ENCODE assay signal across 15 cellular contexts in genomic region chr3:123300572-123300971, GRCh38.
A peak's percentile ranks its signal among the peaks of the same experiment; 100 is the strongest.
DNase-seq lines count a peak whose midpoint lies in the region; ATAC-seq and TF ChIP-seq lines count a peak whose summit lies in the region.
"Had no signal": no experiment of that assay in that cellular context is flagged by ENCODE, and none has a peak within 500 bp of the region (broad histone marks: within the 10 kb centered on the region; RNA-seq: fewer than 3 reads in every experiment).

No MANE protein-coding gene starts in this region.

- H3K9me3 Mint-ChIP-seq in endodermal cell, result no peaks in the 10 kb centered on the region
- H3K9me3 Mint-ChIP-seq: CD8-positive, alpha-beta T cell; IgD-negative memory B cell had no signal

- H3K4me2 ChIP-seq in BLaER1, result peak overlapping the region; percentile 98

- no peak overlapping the region for H3K4me3 Mint-ChIP-seq in endodermal cell
- H3K4me3 Mint-ChIP-seq: B cell; CD14-positive monocyte; CD8-positive, alpha-beta T cell; IgD-negative memory B cell had no signal

- H3K27ac ChIP-seq in BLaER1 (peak overlapping the region; percentile 85), WERI-Rb-1 (no peak overlapping the region), endodermal cell (ENCODE audit: low read depth, low read length) (no peak overlapping the region), heart left ventricle (no peak overlapping the region), thyroid gland (no peak overlapping the region)

- H3K4me1 ChIP-seq in BLaER1, result peaks cover 84% of the 10 kb centered on the region
- H3K4me1 ChIP-seq in endodermal cell (ENCODE audit: control insufficient read depth, insufficient read depth, low read length), result no peaks in the 10 kb centered on the region
- peaks cover 0 to 27% (median 0%) of the 10 kb centered on the region in 12 donors for H3K4me1 ChIP-seq in heart left ventricle
- no peaks in the 10 kb centered on the region for H3K4me1 ChIP-seq in thyroid gland

- intact Hi-C loops in posterior vena cava (cut with DNase I) (no loop called here), heart left ventricle (cut with DNase I) (no loop called here), thyroid gland (cut with DNase I) (no loop called here)

- no peak overlapping the region; the same call in 1 of the 2 replicates for H3K4me3 ChIP-seq in BLaER1
- no peak overlapping the region for H3K4me3 ChIP-seq in WERI-Rb-1 (ENCODE audit: low read depth, low read length)
- no peak overlapping the region for H3K4me3 ChIP-seq in endodermal cell (ENCODE audit: low read length)
- H3K4me3 ChIP-seq in heart left ventricle, result no peak overlapping the region
- H3K4me3 ChIP-seq in thyroid gland (replicated peaks in 1 of 3), result no peak overlapping the region

- peaks cover 21% of the 10 kb centered on the region for H3K9me3 ChIP-seq in BLaER1
- no peaks in the 10 kb centered on the region for H3K9me3 ChIP-seq in WERI-Rb-1 (ENCODE audit: severe bottlenecking)
- H3K9me3 ChIP-seq in endodermal cell (ENCODE audit: control insufficient read depth, low read length), result no peaks in the 10 kb centered on the region
- no peaks in the 10 kb centered on the region for H3K9me3 ChIP-seq in heart left ventricle
- no peaks in the 10 kb centered on the region for H3K9me3 ChIP-seq in thyroid gland

- 91 to 94% methylated on average over 8 of the region's 8 CpGs for WGBS in endodermal cell (ENCODE audit: insufficient coverage in 1 of 2, insufficient read length in 1 of 2), 2 experiments
- WGBS in heart left ventricle, 4 donors, result 35 to 66% (median 61%) methylated on average over 4 to 8 of the region's 8 CpGs
- WGBS in thyroid gland, 2 donors, result 58 to 78% methylated on average over 5 to 6 of the region's 8 CpGs

- H3K27me3 Mint-ChIP-seq in endodermal cell (ENCODE audit: insufficient read depth), result no peaks in the 10 kb centered on the region

- H3K36me3 Mint-ChIP-seq in endodermal cell (ENCODE audit: low read depth), result peaks cover 12% of the 10 kb centered on the region
- H3K36me3 Mint-ChIP-seq: CD14-positive monocyte; CD8-positive, alpha-beta T cell had no signal

- no peaks in the 10 kb centered on the region for H4K20me1 ChIP-seq in BLaER1

- H3K4me1 Mint-ChIP-seq in endodermal cell, result no peaks in the 10 kb centered on the region
- H3K4me1 Mint-ChIP-seq: IgD-negative memory B cell had no signal

- no peak overlapping the region for H3K27ac Mint-ChIP-seq in endodermal cell
- H3K27ac Mint-ChIP-seq: B cell; CD14-positive monocyte; CD8-positive, alpha-beta T cell; IgD-negative memory B cell had no signal

- H3K9ac ChIP-seq in BLaER1, result peak overlapping the region; percentile 1; the same call in 1 of the 2 replicates
- H3K9ac ChIP-seq in endodermal cell (ENCODE audit: extremely low read depth, low read length, poor library complexity, severe bottlenecking), result no peak overlapping the region

- ATAC-seq in heart left ventricle, result no peak
- no peak for ATAC-seq in GM21390 (IDR thresholded peaks at IDR 0.05; ENCODE audit: unreplicated experiment)
- ATAC-seq: CD8-positive, alpha-beta T cell; HCT116 had no signal

- DNase-seq in WERI-Rb-1 (peak; percentile 35), endodermal cell (no peak), posterior vena cava (ENCODE audit: low spot score) (peak; percentile 40), heart left ventricle (no peak), thyroid gland (no peak)
- DNase-seq: CD8-positive, alpha-beta T cell; COR-L47; DMS53; GF-D8 had no signal

- H3K36me3 ChIP-seq in BLaER1 (no peaks in the 10 kb centered on the region), WERI-Rb-1 (no peaks in the 10 kb centered on the region), endodermal cell (ENCODE audit: control insufficient read depth, insufficient read depth, low read length) (no peaks in the 10 kb centered on the region), heart left ventricle (peaks cover 0 to 89% (median 51%) of the 10 kb centered on the region in 9 donors), thyroid gland (no peaks in the 10 kb centered on the region)

- no peak for TF ChIP-seq POLR2A in heart left ventricle (IDR thresholded peaks at IDR 0.05)
- TF ChIP-seq POLR2A in thyroid gland (IDR thresholded peaks at IDR 0.05), result no peak

- TF ChIP-seq CTCF in WERI-Rb-1 (IDR thresholded peaks at IDR 0.05; ENCODE audit: low read depth, low read length), result 0 out of 2 replicates have a peak, but pooled peaks have one; percentile 19
- peak; percentile 27 for TF ChIP-seq CTCF in endodermal cell (conservative IDR thresholded peaks at IDR 0.05)
- no peak for TF ChIP-seq CTCF in heart left ventricle (IDR thresholded peaks at IDR 0.05)
- no peak for TF ChIP-seq CTCF in thyroid gland (IDR thresholded peaks at IDR 0.05)

- H3K27me3 ChIP-seq in BLaER1 (no peaks in the 10 kb centered on the region), WERI-Rb-1 (ENCODE audit: insufficient read depth, low read depth, severe bottlenecking) (no peaks in the 10 kb centered on the region), endodermal cell (ENCODE audit: control insufficient read depth, insufficient read depth, low read length, poor library complexity, severe bottlenecking) (no peaks in the 10 kb centered on the region), heart left ventricle (no peaks in the 10 kb centered on the region), thyroid gland (no peaks in the 10 kb centered on the region)

Comparison
In these comparisons a context has a peak if more than half of its experiments do, and no peak if none do; other contexts are left out.
1. DNase-seq: peak in WERI-Rb-1 (single experiment) and posterior vena cava (single experiment); none in endodermal cell (single experiment), heart left ventricle (0 of 5) and thyroid gland (0 of 2).
2. CTCF ChIP-seq: peak in WERI-Rb-1 (single experiment) and endodermal cell (single experiment); none in heart left ventricle (0 of 12) and thyroid gland (0 of 6).